Comparison of ENCODE assay signal across 8 cellular contexts in genomic region chr6:33586108-33586640, GRCh38. TPM values are rescaled to one million over a fixed set of nuclear protein-coding genes. Genes with fewer than 3 reads are reported as not detected.
DNase-seq lines count a peak whose midpoint lies in the region; ATAC-seq and TF ChIP-seq lines count a peak whose summit lies in the region.

No MANE protein-coding gene starts in this region.

- H3K9me3 Mint-ChIP-seq in natural killer cell treated with Interleukin-12 subunit alpha and Interleukin-12 subunit beta and Interleukin-15 and Interleukin-18, amount 100 ng/mL, for 72 hours, result no peaks in the 10 kb centered on the region
- H3K9me3 Mint-ChIP-seq in natural killer cell (no peaks in the 10 kb centered on the region), WTC11 (no peaks in the 10 kb centered on the region), memory B cell (no peaks in the 10 kb centered on the region)

- H3K27me3 Mint-ChIP-seq in natural killer cell treated with Interleukin-12 subunit alpha and Interleukin-12 subunit beta and Interleukin-15 and Interleukin-18, amount 100 ng/mL, for 72 hours, result no peaks in the 10 kb centered on the region
- H3K27me3 Mint-ChIP-seq in natural killer cell (ENCODE audit: low read depth in 2 of 2), result no peaks in the 10 kb centered on the region
- no peaks in the 10 kb centered on the region for H3K27me3 Mint-ChIP-seq in WTC11 (ENCODE audit: low read depth)
- H3K27me3 Mint-ChIP-seq in memory B cell, result no peaks in the 10 kb centered on the region

- TF ChIP-seq CTCF in natural killer cell (IDR thresholded peaks at IDR 0.05) (no peak), WTC11 (IDR thresholded peaks at IDR 0.05) (no peak)

- no peak for DNase-seq in natural killer cell treated with Interleukin-12 subunit alpha and Interleukin-12 subunit beta and Interleukin-15 and Interleukin-18, amount 100 ng/mL, for 72 hours (ENCODE audit: low spot score)
- DNase-seq in natural killer cell (no peak), WTC11 (ENCODE audit: low spot score) (no peak), memory B cell (ENCODE audit: low spot score in 2 of 2) (no peak), foreskin melanocyte (no peak), 8988T (no peak)
- DNase-seq in activated CD4-positive, CD25-positive, alpha-beta regulatory T cell (lab: John Stamatoyannopoulos, UW), result no peak

- intact Hi-C loops in natural killer cell (cut with micrococcal nuclease), result no loop called here

- POLR2A ChIA-PET in WTC11 (lab: Charles Lee), result no interaction called here

- H3K4me1 Mint-ChIP-seq in natural killer cell treated with Interleukin-12 subunit alpha and Interleukin-12 subunit beta and Interleukin-15 and Interleukin-18, amount 100 ng/mL, for 72 hours (ENCODE audit: low read depth in 2 of 2), result peaks cover 14 to 19% of the 10 kb centered on the region in 2 donors
- H3K4me1 Mint-ChIP-seq in natural killer cell, result peaks cover 0 to 12% of the 10 kb centered on the region in 2 donors
- H3K4me1 Mint-ChIP-seq in WTC11, result peaks cover 19% of the 10 kb centered on the region
- H3K4me1 Mint-ChIP-seq in memory B cell, result peaks cover 29% of the 10 kb centered on the region

- ATAC-seq in natural killer cell treated with Interleukin-12 subunit alpha and Interleukin-12 subunit beta and Interleukin-15 and Interleukin-18, amount 100 ng/mL, for 72 hours, result no peak
- ATAC-seq in natural killer cell (no peak), WTC11 (no peak), memory B cell (ENCODE audit: low read depth) (peak; percentile 3), HG02870 (IDR thresholded peaks at IDR 0.05; ENCODE audit: unreplicated experiment) (no peak)

- no peaks in the 10 kb centered on the region for H3K36me3 Mint-ChIP-seq in natural killer cell treated with Interleukin-12 subunit alpha and Interleukin-12 subunit beta and Interleukin-15 and Interleukin-18, amount 100 ng/mL, for 72 hours
- H3K36me3 Mint-ChIP-seq in natural killer cell (no peaks in the 10 kb centered on the region), WTC11 (no peaks in the 10 kb centered on the region), memory B cell (no peaks in the 10 kb centered on the region)

- no peak overlapping the region for H3K4me3 Mint-ChIP-seq in natural killer cell treated with Interleukin-12 subunit alpha and Interleukin-12 subunit beta and Interleukin-15 and Interleukin-18, amount 100 ng/mL, for 72 hours
- no peak overlapping the region for H3K4me3 Mint-ChIP-seq in natural killer cell
- no peak overlapping the region for H3K4me3 Mint-ChIP-seq in WTC11
- peak overlapping the region; percentile 50 for H3K4me3 Mint-ChIP-seq in memory B cell

- CTCF ChIA-PET in WTC11 (lab: Charles Lee), result interaction anchor here (0.6 to 4.8 kb wide), 16 partner anchors 13 to 176 kb away, joined by 3 to 29 read pairs (median 4); partner anchors contain the start of gene UQCC2

- H3K27ac Mint-ChIP-seq in natural killer cell treated with Interleukin-12 subunit alpha and Interleukin-12 subunit beta and Interleukin-15 and Interleukin-18, amount 100 ng/mL, for 72 hours, result peak overlapping the region; percentile 78 to 82
- H3K27ac Mint-ChIP-seq in natural killer cell (peak overlapping the region in 1 of 2 donors; percentile 70), WTC11 (no peak overlapping the region), memory B cell (no peak overlapping the region)

TF ChIP-seq in WTC11, 78 proteins besides CTCF, POLR2A, EP300 and RAD21:
- TF ChIP-seq ETV6 (CRISPR knock-in tag; IDR thresholded peaks at IDR 0.05) (no peak), ARID4B (CRISPR knock-in tag; IDR thresholded peaks at IDR 0.05; ENCODE audit: borderline replicate concordance) (no peak), HMGXB4 (CRISPR knock-in tag; IDR thresholded peaks at IDR 0.05) (0 out of 2 replicates have a peak, but pooled peaks have one; percentile 17)

RNA-seq across cellular contexts. Expression of gene BAK1, which starts 6.1 kb away (rescaled TPM):
- 100 to 1,000 TPM; 101 to 103 TPM for total RNA-seq in natural killer cell treated with Interleukin-12 subunit alpha and Interleukin-12 subunit beta and Interleukin-15 and Interleukin-18, amount 100 ng/mL, for 72 hours
- 10 to 100 TPM; 36.3 to 49.8 (median 40.7) TPM for total RNA-seq in natural killer cell
- 40.5 to 40.9 TPM (median 40.5 TPM) in 3 replicates for total RNA-seq in WTC11 (2021)

RNA-seq across cellular contexts. Expression of gene ITPR3, which starts 34.9 kb away (rescaled TPM):
- total RNA-seq in natural killer cell treated with Interleukin-12 subunit alpha and Interleukin-12 subunit beta and Interleukin-15 and Interleukin-18, amount 100 ng/mL, for 72 hours, result 10 to 100 TPM; 27.6 to 77.6 TPM
- 10 to 100 TPM; 45.5 to 66.7 (median 46.0) TPM for total RNA-seq in natural killer cell
- total RNA-seq in WTC11 (2021), result 42.5 to 47.3 TPM (median 42.9 TPM) in 3 replicates

Comparison
In these comparisons a context has a peak if more than half of its experiments do, and no peak if none do; other contexts are left out.
1. H3K27ac Mint-ChIP-seq: peak in natural killer cell treated with Interleukin-12 subunit alpha and Interleukin-12 subunit beta and Interleukin-15 and Interleukin-18, amount 100 ng/mL, for 72 hours (2 of 2); none in WTC11 (single experiment) and memory B cell (single experiment).